ENCODE assay signal across 20 cellular contexts in the genomic region with DNA sequence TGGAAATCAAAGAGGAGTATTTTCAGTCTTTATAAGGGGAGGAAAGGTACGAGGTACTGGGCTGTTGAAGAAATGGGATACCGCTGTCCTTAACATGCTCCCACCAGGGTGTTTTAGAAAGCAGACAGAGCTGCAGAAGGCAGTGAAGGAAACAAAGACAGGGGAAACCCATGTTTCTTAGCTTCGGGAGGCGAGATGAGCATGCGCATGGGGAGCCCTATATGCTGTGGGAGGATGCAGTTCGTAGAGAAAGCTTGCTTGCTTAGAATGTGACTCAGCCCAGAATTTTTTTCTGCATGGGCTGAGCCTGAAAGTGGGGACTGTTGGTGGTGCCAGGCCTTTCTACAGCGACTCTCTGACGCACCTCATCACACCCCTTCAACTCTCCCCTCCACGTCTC. TPM values are rescaled to one million over a fixed set of nuclear protein-coding genes. Genes with fewer than 3 reads are reported as not detected.
DNase-seq lines count a peak whose midpoint lies in the region; ATAC-seq and TF ChIP-seq lines count a peak whose summit lies in the region.
"Had no signal": no experiment of that assay in that cellular context is flagged by ENCODE, and none has a peak within 500 bp of the region (broad histone marks: within the 10 kb centered on the region; RNA-seq: fewer than 3 reads in every experiment).

No MANE protein-coding gene starts in this region.

- TF ChIP-seq CTCF in dorsolateral prefrontal cortex (IDR thresholded peaks at IDR 0.05 in 54 of 56, conservative IDR thresholded peaks at IDR 0.05 in 2 of 56; ENCODE audit: low read depth in 1 of 56, partially characterized antibody in 56 of 56) (no peak), kidney epithelial cell (IDR thresholded peaks at IDR 0.05; ENCODE audit: insufficient read depth, low read length, poor library complexity, severe bottlenecking) (no peak), psoas muscle (IDR thresholded peaks at IDR 0.05) (no peak)

- intact Hi-C loops in dorsolateral prefrontal cortex (cut with DNase I) (no loop called here), posterior cingulate gyrus (cut with DNase I) (no loop called here), psoas muscle (cut with DNase I) (no loop called here)

- H3K27ac ChIP-seq in dorsolateral prefrontal cortex (peak overlapping the region in 25 of 59 donors; percentile 3 to 71 (median 47)), psoas muscle (no peak overlapping the region)
- H3K27ac ChIP-seq: GM23248, uterus had no signal

- no peak overlapping the region for H3K4me3 ChIP-seq in H7 (ENCODE audit: insufficient read depth, low read depth, low read length)
- H3K4me3 ChIP-seq in dorsolateral prefrontal cortex, result peak overlapping the region in 25 of 59 donors; percentile 0 to 38 (median 19)
- peak overlapping the region; percentile 9 for H3K4me3 ChIP-seq in kidney epithelial cell (ENCODE audit: low read depth, low read length)
- no peak overlapping the region for H3K4me3 ChIP-seq in psoas muscle
- H3K4me3 ChIP-seq: GM23248, uterus had no signal

- ATAC-seq in psoas muscle, result no peak
- ATAC-seq: Right ventricle myocardium inferior; stimulated activated naive CD8-positive, alpha-beta T cell treated with anti-CD3 and anti-CD28 coated beads, Interleukin-15, amount 100 ng/mL, for 72 hours had no signal

- no peaks in the 10 kb centered on the region for H3K4me1 ChIP-seq in psoas muscle
- H3K4me1 ChIP-seq: uterus had no signal

- H3K27me3 ChIP-seq in H7 (ENCODE audit: control insufficient read depth, insufficient read depth, low read length) (no peaks in the 10 kb centered on the region), dorsolateral prefrontal cortex (no peaks in the 10 kb centered on the region), kidney epithelial cell (ENCODE audit: control insufficient read depth, insufficient read depth, low read length) (no peaks in the 10 kb centered on the region), psoas muscle (ENCODE audit: insufficient read depth in 3 of 3, low read length in 2 of 3) (no peaks in the 10 kb centered on the region)
- H3K27me3 ChIP-seq: uterus had no signal

- DNase-seq in H7 (peak; percentile 12), dorsolateral prefrontal cortex (peak in 6 of 10 donors; percentile 42 to 78 (median 66)), kidney epithelial cell (ENCODE audit: low read depth) (peak; percentile 55), posterior cingulate gyrus (peak in 8 of 10 donors; percentile 58 to 95 (median 73)), psoas muscle (no peak), NCI-H526 (lab: John Stamatoyannopoulos, UW) (no peak), NCI-H128 (lab: John Stamatoyannopoulos, UW; ENCODE audit: unreplicated experiment) (no peak)
- no peak for DNase-seq in activated CD4-positive, alpha-beta T cell treated with anti-CD3 and anti-CD28 coated beads for 1 hour
- DNase-seq: activated CD4-positive, alpha-beta memory T cell treated with anti-CD3 and anti-CD28 coated beads, Interleukin-2, amount 10 ng/mL, durations not matched to agents 7 days and 5 days; activated naive CD4-positive, alpha-beta T cell treated with anti-CD3 and anti-CD28 coated beads for 36 hours; activated T-cell treated with anti-CD3 and anti-CD28 coated beads, Interleukin-2, amount 50 U/mL, for 1 hour; CD4-positive, alpha-beta T cell; DMS79 treated with DMSO at 0.1 percent for 48 hours; Kasumi-1; NCI-H1105; NCI-H69; stimulated activated naive CD8-positive, alpha-beta T cell treated with anti-CD3 and anti-CD28 coated beads, Interleukin-15, amount 100 ng/mL, for 72 hours; uterus had no signal

- H3K9me3 ChIP-seq in psoas muscle, result no peaks in the 10 kb centered on the region
- H3K9me3 ChIP-seq: uterus had no signal

- H3K36me3 ChIP-seq in H7 (replicated peaks; ENCODE audit: control insufficient read depth, insufficient read depth, low read length), result no peaks in the 10 kb centered on the region
- no peaks in the 10 kb centered on the region for H3K36me3 ChIP-seq in kidney epithelial cell (ENCODE audit: control insufficient read depth, insufficient read depth, low read length)
- no peaks in the 10 kb centered on the region for H3K36me3 ChIP-seq in psoas muscle (ENCODE audit: insufficient read depth in 1 of 2, low read depth in 1 of 2)
- H3K36me3 ChIP-seq: uterus had no signal

- WGBS in psoas muscle, 3 donors, result 84 to 87% (median 84%) methylated on average over 9 of the region's 9 CpGs

RNA-seq across cellular contexts. Expression of a gene that starts 28.8 kb away (rescaled TPM):
- 52.0 and 59.0 TPM in 2 replicates for total RNA-seq in H7 (2014; rRNA removed; shearing (Covaris generic))
- total RNA-seq in dorsolateral prefrontal cortex, result 100 to 1,000 TPM in 72 of 120 experiments, 10 to 100 TPM in 48; 41.1 to 150 (median 105) TPM
- 58.4 and 64.1 TPM in 2 replicates for total RNA-seq in kidney epithelial cell
- 10 to 100 TPM; 23.9 to 31.6 (median 28.5) TPM for total RNA-seq in psoas muscle
- 10 to 100 TPM; 32.6 to 85.9 (median 40.7) TPM for polyA plus RNA-seq in psoas muscle

Comparison
In these comparisons a context has a peak if more than half of its experiments do, and no peak if none do; other contexts are left out.
1. DNase-seq: peak in H7 (single experiment), dorsolateral prefrontal cortex (6 of 10), kidney epithelial cell (single experiment) and posterior cingulate gyrus (8 of 10); none in psoas muscle (0 of 2), activated CD4-positive, alpha-beta T cell treated with anti-CD3 and anti-CD28 coated beads for 1 hour (single experiment), NCI-H526 (0 of 2) and NCI-H128 (single experiment).